In genomic region chr22:36449776-36450175, GRCh38 we compare ENCODE assay signal across 1 cellular context.
A peak's percentile ranks its signal among the peaks of the same experiment; 100 is the strongest.
TF ChIP-seq lines count a peak whose summit lies in the region.

No MANE protein-coding gene starts in this region.

TF ChIP-seq in HepG2, 621 proteins besides CTCF, POLR2A, EP300 and RAD21:
- no peak for TF ChIP-seq HOXD1 (CRISPR knock-in tag; IDR thresholded peaks at IDR 0.05)
- no peak for TF ChIP-seq ZNF326 (CRISPR knock-in tag; IDR thresholded peaks at IDR 0.05; ENCODE audit: borderline replicate concordance)
- no peak for TF ChIP-seq THRA (CRISPR knock-in tag; IDR thresholded peaks at IDR 0.05; ENCODE audit: borderline replicate concordance)
- TF ChIP-seq FOXO1 (CRISPR knock-in tag; IDR thresholded peaks at IDR 0.05) = no peak
- no peak for TF ChIP-seq ATM (IDR thresholded peaks at IDR 0.05; ENCODE audit: borderline replicate concordance)
- TF ChIP-seq PTBP1 (IDR thresholded peaks at IDR 0.05; ENCODE audit: low read depth, low read length, poor library complexity, severe bottlenecking) = no peak
- TF ChIP-seq LBX2 (CRISPR knock-in tag; IDR thresholded peaks at IDR 0.05; ENCODE audit: borderline replicate concordance) = no peak
- TF ChIP-seq ZFP91 (CRISPR knock-in tag; IDR thresholded peaks at IDR 0.05; ENCODE audit: borderline replicate concordance) = peak; percentile 33; the same call in 1 of the 2 replicates
- TF ChIP-seq HCFC1 (IDR thresholded peaks at IDR 0.05; ENCODE audit: low read depth, low read length) = no peak
- no peak for TF ChIP-seq NCOR1 (IDR thresholded peaks at IDR 0.05; ENCODE audit: borderline replicate concordance, low read length)
- TF ChIP-seq ZNF687 (CRISPR knock-in tag; IDR thresholded peaks at IDR 0.05) = peak; percentile 42; the same call in 1 of the 2 replicates
- TF ChIP-seq ZNF33B (CRISPR knock-in tag; IDR thresholded peaks at IDR 0.05) = no peak
- no peak for TF ChIP-seq CREBL2 (CRISPR knock-in tag; IDR thresholded peaks at IDR 0.05; ENCODE audit: borderline replicate concordance)
